Comparison of ENCODE assay signal across 8 cellular contexts in genomic region chr1:166876540-166876838, GRCh38. TPM values are rescaled to one million over a fixed set of nuclear protein-coding genes. Genes with fewer than 3 reads are reported as not detected.
A peak's percentile ranks its signal among the peaks of the same experiment; 100 is the strongest.
DNase-seq lines count a peak whose midpoint lies in the region; ATAC-seq and TF ChIP-seq lines count a peak whose summit lies in the region.

No MANE protein-coding gene starts in this region.

- H3K4me3 ChIP-seq in BLaER1: peak overlapping the region; percentile 83
- H3K4me3 ChIP-seq in SU-DHL-6 (ENCODE audit: insufficient read depth, low read length, poor library complexity, severe bottlenecking): peak overlapping the region; percentile 59
- H3K4me3 ChIP-seq in iPS-18c (ENCODE audit: insufficient read depth, low read depth, low read length): peak overlapping the region; percentile 49
- H3K4me3 ChIP-seq in upper lobe of left lung: peak overlapping the region in 3 of 4 donors; percentile 63 to 94 (median 89)

- no peak overlapping the region for H3K27ac ChIP-seq in BLaER1
- no peak overlapping the region for H3K27ac ChIP-seq in SU-DHL-6 (ENCODE audit: low read depth, low read length)
- H3K27ac ChIP-seq in upper lobe of left lung: peak overlapping the region in 1 of 4 donors; percentile 98

- peaks cover 4% of the 10 kb centered on the region for H3K9me3 ChIP-seq in BLaER1
- H3K9me3 ChIP-seq in SU-DHL-6 (ENCODE audit: insufficient read depth, low read length): no peaks in the 10 kb centered on the region
- no peaks in the 10 kb centered on the region for H3K9me3 ChIP-seq in iPS-18c (ENCODE audit: control insufficient read depth, insufficient read depth, low read length)
- H3K9me3 ChIP-seq in upper lobe of left lung: no peaks in the 10 kb centered on the region

- H3K9me2 ChIP-seq in SU-DHL-6 (replicated peaks; ENCODE audit: insufficient read depth, low read length): no peaks in the 10 kb centered on the region

- H3K9ac ChIP-seq in BLaER1 (peak overlapping the region; percentile 27; the same call in 1 of the 2 replicates), SU-DHL-6 (ENCODE audit: low read length) (peak overlapping the region; percentile 63)

- TF ChIP-seq EP300 in upper lobe of left lung (IDR thresholded peaks at IDR 0.05): no peak

- peak overlapping the region; percentile 96 for H2AFZ ChIP-seq in SU-DHL-6 (ENCODE audit: low read depth, low read length, severe bottlenecking)

- WGBS in upper lobe of left lung, 2 donors: 1% methylated on average over 7 of the region's 7 CpGs

- DNase-seq in upper lobe of left lung: no peak
- no peak for DNase-seq in omental fat pad (ENCODE audit: low spot score)
- no peak for DNase-seq in 8988T
- no peak for DNase-seq in NCI-H2081 (lab: John Stamatoyannopoulos, UW)

- ATAC-seq in GM21825 (IDR thresholded peaks at IDR 0.05; ENCODE audit: unreplicated experiment): peak; percentile 2
- ATAC-seq in upper lobe of left lung (ENCODE audit: low FRiP score in 2 of 2): no peak
- ATAC-seq in omental fat pad (ENCODE audit: low FRiP score): no peak

- no peaks in the 10 kb centered on the region for H3F3A ChIP-seq in SU-DHL-6 (ENCODE audit: insufficient read depth)

- H4K20me1 ChIP-seq in BLaER1 (peaks cover 40% of the 10 kb centered on the region), SU-DHL-6 (ENCODE audit: low read depth, low read length) (no peaks in the 10 kb centered on the region)

- H3K4me1 ChIP-seq in BLaER1: peaks cover 30% of the 10 kb centered on the region
- peaks cover 4 to 30% (median 15%) of the 10 kb centered on the region in 4 donors for H3K4me1 ChIP-seq in upper lobe of left lung

- H3K36me3 ChIP-seq in BLaER1 (peaks cover 16% of the 10 kb centered on the region), SU-DHL-6 (ENCODE audit: low read length) (no peaks in the 10 kb centered on the region), upper lobe of left lung (no peaks in the 10 kb centered on the region)

- H3K4me2 ChIP-seq in BLaER1 (peak overlapping the region; percentile 69), SU-DHL-6 (ENCODE audit: low read depth, low read length, poor library complexity, severe bottlenecking) (peak overlapping the region; percentile 95)

- H3K79me2 ChIP-seq in SU-DHL-6 (ENCODE audit: insufficient read depth, low read length): peaks cover 43% of the 10 kb centered on the region

- TF ChIP-seq POLR2A in upper lobe of left lung (IDR thresholded peaks at IDR 0.05): no peak

- no peak for TF ChIP-seq CTCF in SU-DHL-6 (IDR thresholded peaks at IDR 0.05; ENCODE audit: insufficient read depth, low read length, poor library complexity, severe bottlenecking)
- peak in 5 of 6 experiments; percentile 21 to 59 (median 33) for TF ChIP-seq CTCF in upper lobe of left lung (IDR thresholded peaks at IDR 0.05)
- TF ChIP-seq CTCF in omental fat pad (IDR thresholded peaks at IDR 0.05): no peak

- H3K27me3 ChIP-seq in BLaER1: no peaks in the 10 kb centered on the region
- H3K27me3 ChIP-seq in SU-DHL-6 (ENCODE audit: low read length): no peaks in the 10 kb centered on the region
- H3K27me3 ChIP-seq in upper lobe of left lung: no peaks in the 10 kb centered on the region

RNA-seq across cellular contexts. Expression of gene TADA1, which starts 0.4 kb away (rescaled TPM):
- total RNA-seq in upper lobe of left lung: 10 to 100 TPM in 2 of 6 donors, 1 to 10 TPM in 4; 2.6 to 15.3 (median 8.5) TPM
- 1 to 10 TPM; 5.9 to 8.7 (median 6.8) TPM for total RNA-seq in omental fat pad

RNA-seq across cellular contexts. Expression of gene POGK, which starts 37.2 kb away (rescaled TPM):
- 10 to 100 TPM; 45.9 to 78.0 (median 67.8) TPM for total RNA-seq in upper lobe of left lung
- total RNA-seq in omental fat pad: 10 to 100 TPM; 22.4 to 41.3 (median 28.3) TPM

Comparison
In these comparisons a context has a peak if more than half of its experiments do, and no peak if none do; other contexts are left out.
1. CTCF ChIP-seq: peak in upper lobe of left lung (5 of 6); none in SU-DHL-6 (single experiment) and omental fat pad (0 of 3).
2. Peak in every context shown above with its lines, with median percentiles within 50 percentile points of each other: H3K4me3 ChIP-seq.